1 cellular context compared by ENCODE assay signal in the genomic region with DNA sequence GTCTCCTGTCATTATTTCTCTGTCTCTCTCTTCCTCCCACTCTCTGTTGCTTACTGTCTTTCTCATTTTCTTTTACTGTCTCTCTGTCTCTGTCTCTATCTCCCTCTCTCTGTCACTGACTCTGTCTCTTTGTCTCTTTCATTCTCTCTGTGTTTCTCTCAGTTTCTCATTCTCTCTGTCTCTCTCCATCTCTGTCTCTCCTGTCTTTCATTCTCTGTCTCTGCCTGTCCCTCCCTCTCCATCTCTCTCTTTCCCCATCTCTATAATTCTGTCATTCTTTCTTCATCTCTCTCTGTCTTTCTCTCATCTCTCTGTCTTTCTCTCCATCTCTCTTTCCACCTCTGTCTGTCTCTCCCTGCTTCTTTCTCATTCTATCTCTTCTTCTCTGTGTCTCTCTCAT.
TF ChIP-seq lines count a peak whose summit lies in the region.

No MANE protein-coding gene starts in this region.

TF ChIP-seq in K562, 482 proteins besides CTCF, POLR2A, EP300 and RAD21 (continues in another document):
- TF ChIP-seq TOE1 (IDR thresholded peaks at IDR 0.05; ENCODE audit: borderline replicate concordance) (0 out of 2 replicates have a peak, but pooled peaks have one; percentile 48), TOE1 (CRISPR knock-in tag; IDR thresholded peaks at IDR 0.05; ENCODE audit: borderline replicate concordance, low read depth) (no peak), NRF1 (conservative IDR thresholded peaks at IDR 0.05 in 1 of 2, IDR thresholded peaks at IDR 0.05 in 1 of 2) (no peak), SMARCE1 (IDR thresholded peaks at IDR 0.05) (0 out of 2 replicates have a peak, but pooled peaks have one; percentile 14), CHD4 (IDR thresholded peaks at IDR 0.05; ENCODE audit: insufficient read depth, insufficient replicate concordance, low read depth, low read length, poor library complexity, severe bottlenecking) (no peak), ZNF707 (CRISPR knock-in tag; conservative IDR thresholded peaks at IDR 0.05) (no peak), POLR2B (IDR thresholded peaks at IDR 0.05; ENCODE audit: low read depth, partially characterized antibody) (no peak), ARID2 (IDR thresholded peaks at IDR 0.05) (peak; percentile 57; the same call in 1 of the 2 replicates), EHMT2 (IDR thresholded peaks at IDR 0.05) (peak; percentile 67; the same call in 1 of the 2 replicates), LARP7 (IDR thresholded peaks at IDR 0.05) (peak; percentile 80), ZSCAN29 (IDR thresholded peaks at IDR 0.05) (no peak), ZNF408 (CRISPR knock-in tag; IDR thresholded peaks at IDR 0.05; ENCODE audit: low read depth) (no peak), TCF7 (IDR thresholded peaks at IDR 0.05; ENCODE audit: borderline replicate concordance) (no peak), ZBTB1 (CRISPR knock-in tag; IDR thresholded peaks at IDR 0.05; ENCODE audit: borderline replicate concordance, low read depth) (no peak), ZNF766 (CRISPR knock-in tag; conservative IDR thresholded peaks at IDR 0.05) (no peak), MCM7 (IDR thresholded peaks at IDR 0.05) (peak; percentile 76 to 89; a peak in 2 of 4 replicates), ZNF23 (CRISPR knock-in tag; IDR thresholded peaks at IDR 0.05) (no peak), MYBL2 (IDR thresholded peaks at IDR 0.05; ENCODE audit: low read depth) (0 out of 2 replicates have a peak, but pooled peaks have one; percentile 31), MYBL2 (CRISPR knock-in tag; IDR thresholded peaks at IDR 0.05; ENCODE audit: borderline replicate concordance) (no peak), HDAC1 (IDR thresholded peaks at IDR 0.05) (peak; percentile 47 to 58; a peak in 3 of 4 replicates), NEUROD1 (IDR thresholded peaks at IDR 0.05; ENCODE audit: borderline replicate concordance, low read depth, low read length, partially characterized antibody) (no peak), ZNF76 (CRISPR knock-in tag; IDR thresholded peaks at IDR 0.05; ENCODE audit: borderline replicate concordance) (no peak), ATF1 (CRISPR knock-in tag; IDR thresholded peaks at IDR 0.05) (no peak), ATF1 (tag; IDR thresholded peaks at IDR 0.05) (no peak), ARHGAP35 (IDR thresholded peaks at IDR 0.05; ENCODE audit: partially characterized antibody) (peak; percentile 59), CC2D1A (IDR thresholded peaks at IDR 0.05) (no peak), ELF1 (tag; IDR thresholded peaks at IDR 0.05) (no peak), BCOR (IDR thresholded peaks at IDR 0.05) (peak; percentile 48; the same call in 1 of the 2 replicates), HLTF (IDR thresholded peaks at IDR 0.05) (peak; percentile 76), ZNF24 (IDR thresholded peaks at IDR 0.05) (no peak), KDM1A (IDR thresholded peaks at IDR 0.05) (0 out of 4 replicates have a peak, but pooled peaks of 1 of the 2 experiments have one; percentile 23)
- TF ChIP-seq, protein P1, sequence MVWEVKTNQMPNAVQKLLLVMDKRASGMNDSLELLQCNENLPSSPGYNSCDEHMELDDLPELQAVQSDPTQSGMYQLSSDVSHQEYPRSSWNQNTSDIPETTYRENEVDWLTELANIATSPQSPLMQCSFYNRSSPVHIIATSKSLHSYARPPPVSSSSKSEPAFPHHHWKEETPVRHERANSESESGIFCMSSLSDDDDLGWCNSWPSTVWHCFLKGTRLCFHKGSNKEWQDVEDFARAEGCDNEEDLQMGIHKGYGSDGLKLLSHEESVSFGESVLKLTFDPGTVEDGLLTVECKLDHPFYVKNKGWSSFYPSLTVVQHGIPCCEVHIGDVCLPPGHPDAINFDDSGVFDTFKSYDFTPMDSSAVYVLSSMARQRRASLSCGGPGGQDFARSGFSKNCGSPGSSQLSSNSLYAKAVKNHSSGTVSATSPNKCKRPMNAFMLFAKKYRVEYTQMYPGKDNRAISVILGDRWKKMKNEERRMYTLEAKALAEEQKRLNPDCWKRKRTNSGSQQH (CRISPR knock-in tag; IDR thresholded peaks at IDR 0.05), result peak; percentile 92
- TF ChIP-seq, protein P2, sequence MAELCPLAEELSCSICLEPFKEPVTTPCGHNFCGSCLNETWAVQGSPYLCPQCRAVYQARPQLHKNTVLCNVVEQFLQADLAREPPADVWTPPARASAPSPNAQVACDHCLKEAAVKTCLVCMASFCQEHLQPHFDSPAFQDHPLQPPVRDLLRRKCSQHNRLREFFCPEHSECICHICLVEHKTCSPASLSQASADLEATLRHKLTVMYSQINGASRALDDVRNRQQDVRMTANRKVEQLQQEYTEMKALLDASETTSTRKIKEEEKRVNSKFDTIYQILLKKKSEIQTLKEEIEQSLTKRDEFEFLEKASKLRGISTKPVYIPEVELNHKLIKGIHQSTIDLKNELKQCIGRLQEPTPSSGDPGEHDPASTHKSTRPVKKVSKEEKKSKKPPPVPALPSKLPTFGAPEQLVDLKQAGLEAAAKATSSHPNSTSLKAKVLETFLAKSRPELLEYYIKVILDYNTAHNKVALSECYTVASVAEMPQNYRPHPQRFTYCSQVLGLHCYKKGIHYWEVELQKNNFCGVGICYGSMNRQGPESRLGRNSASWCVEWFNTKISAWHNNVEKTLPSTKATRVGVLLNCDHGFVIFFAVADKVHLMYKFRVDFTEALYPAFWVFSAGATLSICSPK (IDR thresholded peaks at IDR 0.05; ENCODE audit: borderline replicate concordance), result peak; percentile 84; the same call in 1 of the 2 replicates
- TF ChIP-seq, protein P3, sequence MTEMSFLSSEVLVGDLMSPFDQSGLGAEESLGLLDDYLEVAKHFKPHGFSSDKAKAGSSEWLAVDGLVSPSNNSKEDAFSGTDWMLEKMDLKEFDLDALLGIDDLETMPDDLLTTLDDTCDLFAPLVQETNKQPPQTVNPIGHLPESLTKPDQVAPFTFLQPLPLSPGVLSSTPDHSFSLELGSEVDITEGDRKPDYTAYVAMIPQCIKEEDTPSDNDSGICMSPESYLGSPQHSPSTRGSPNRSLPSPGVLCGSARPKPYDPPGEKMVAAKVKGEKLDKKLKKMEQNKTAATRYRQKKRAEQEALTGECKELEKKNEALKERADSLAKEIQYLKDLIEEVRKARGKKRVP (CRISPR knock-in tag; IDR thresholded peaks at IDR 0.05), result no peak
- TF ChIP-seq, protein P4, sequence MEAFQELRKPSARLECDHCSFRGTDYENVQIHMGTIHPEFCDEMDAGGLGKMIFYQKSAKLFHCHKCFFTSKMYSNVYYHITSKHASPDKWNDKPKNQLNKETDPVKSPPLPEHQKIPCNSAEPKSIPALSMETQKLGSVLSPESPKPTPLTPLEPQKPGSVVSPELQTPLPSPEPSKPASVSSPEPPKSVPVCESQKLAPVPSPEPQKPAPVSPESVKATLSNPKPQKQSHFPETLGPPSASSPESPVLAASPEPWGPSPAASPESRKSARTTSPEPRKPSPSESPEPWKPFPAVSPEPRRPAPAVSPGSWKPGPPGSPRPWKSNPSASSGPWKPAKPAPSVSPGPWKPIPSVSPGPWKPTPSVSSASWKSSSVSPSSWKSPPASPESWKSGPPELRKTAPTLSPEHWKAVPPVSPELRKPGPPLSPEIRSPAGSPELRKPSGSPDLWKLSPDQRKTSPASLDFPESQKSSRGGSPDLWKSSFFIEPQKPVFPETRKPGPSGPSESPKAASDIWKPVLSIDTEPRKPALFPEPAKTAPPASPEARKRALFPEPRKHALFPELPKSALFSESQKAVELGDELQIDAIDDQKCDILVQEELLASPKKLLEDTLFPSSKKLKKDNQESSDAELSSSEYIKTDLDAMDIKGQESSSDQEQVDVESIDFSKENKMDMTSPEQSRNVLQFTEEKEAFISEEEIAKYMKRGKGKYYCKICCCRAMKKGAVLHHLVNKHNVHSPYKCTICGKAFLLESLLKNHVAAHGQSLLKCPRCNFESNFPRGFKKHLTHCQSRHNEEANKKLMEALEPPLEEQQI (IDR thresholded peaks at IDR 0.05), result no peak
- TF ChIP-seq, protein P5, sequence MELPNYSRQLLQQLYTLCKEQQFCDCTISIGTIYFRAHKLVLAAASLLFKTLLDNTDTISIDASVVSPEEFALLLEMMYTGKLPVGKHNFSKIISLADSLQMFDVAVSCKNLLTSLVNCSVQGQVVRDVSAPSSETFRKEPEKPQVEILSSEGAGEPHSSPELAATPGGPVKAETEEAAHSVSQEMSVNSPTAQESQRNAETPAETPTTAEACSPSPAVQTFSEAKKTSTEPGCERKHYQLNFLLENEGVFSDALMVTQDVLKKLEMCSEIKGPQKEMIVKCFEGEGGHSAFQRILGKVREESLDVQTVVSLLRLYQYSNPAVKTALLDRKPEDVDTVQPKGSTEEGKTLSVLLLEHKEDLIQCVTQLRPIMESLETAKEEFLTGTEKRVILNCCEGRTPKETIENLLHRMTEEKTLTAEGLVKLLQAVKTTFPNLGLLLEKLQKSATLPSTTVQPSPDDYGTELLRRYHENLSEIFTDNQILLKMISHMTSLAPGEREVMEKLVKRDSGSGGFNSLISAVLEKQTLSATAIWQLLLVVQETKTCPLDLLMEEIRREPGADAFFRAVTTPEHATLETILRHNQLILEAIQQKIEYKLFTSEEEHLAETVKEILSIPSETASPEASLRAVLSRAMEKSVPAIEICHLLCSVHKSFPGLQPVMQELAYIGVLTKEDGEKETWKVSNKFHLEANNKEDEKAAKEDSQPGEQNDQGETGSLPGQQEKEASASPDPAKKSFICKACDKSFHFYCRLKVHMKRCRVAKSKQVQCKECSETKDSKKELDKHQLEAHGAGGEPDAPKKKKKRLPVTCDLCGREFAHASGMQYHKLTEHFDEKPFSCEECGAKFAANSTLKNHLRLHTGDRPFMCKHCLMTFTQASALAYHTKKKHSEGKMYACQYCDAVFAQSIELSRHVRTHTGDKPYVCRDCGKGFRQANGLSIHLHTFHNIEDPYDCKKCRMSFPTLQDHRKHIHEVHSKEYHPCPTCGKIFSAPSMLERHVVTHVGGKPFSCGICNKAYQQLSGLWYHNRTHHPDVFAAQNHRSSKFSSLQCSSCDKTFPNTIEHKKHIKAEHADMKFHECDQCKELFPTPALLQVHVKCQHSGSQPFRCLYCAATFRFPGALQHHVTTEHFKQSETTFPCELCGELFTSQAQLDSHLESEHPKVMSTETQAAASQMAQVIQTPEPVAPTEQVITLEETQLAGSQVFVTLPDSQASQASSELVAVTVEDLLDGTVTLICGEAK (IDR thresholded peaks at IDR 0.05), result 0 out of 2 replicates have a peak, but pooled peaks have one; percentile 17
- TF ChIP-seq, protein P5 (CRISPR knock-in tag; IDR thresholded peaks at IDR 0.05), result no peak
- TF ChIP-seq, protein P6, sequence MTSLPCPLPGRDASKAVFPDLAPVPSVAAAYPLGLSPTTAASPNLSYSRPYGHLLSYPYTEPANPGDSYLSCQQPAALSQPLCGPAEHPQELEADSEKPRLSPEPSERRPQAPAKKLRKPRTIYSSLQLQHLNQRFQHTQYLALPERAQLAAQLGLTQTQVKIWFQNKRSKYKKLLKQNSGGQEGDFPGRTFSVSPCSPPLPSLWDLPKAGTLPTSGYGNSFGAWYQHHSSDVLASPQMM (CRISPR knock-in tag; IDR thresholded peaks at IDR 0.05), result no peak
- TF ChIP-seq, protein P7, sequence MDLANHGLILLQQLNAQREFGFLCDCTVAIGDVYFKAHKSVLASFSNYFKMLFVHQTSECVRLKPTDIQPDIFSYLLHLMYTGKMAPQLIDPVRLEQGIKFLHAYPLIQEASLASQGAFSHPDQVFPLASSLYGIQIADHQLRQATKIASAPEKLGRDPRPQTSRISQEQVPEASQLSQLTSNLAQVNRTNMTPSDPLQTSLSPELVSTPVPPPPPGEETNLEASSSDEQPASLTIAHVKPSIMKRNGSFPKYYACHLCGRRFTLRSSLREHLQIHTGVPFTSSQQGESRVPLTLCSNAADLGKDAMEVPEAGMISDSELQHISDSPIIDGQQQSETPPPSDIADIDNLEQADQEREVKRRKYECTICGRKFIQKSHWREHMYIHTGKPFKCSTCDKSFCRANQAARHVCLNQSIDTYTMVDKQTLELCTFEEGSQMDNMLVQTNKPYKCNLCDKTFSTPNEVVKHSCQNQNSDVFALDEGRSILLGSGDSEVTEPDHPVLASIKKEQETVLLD (IDR thresholded peaks at IDR 0.05), result peak; percentile 75
- TF ChIP-seq, protein P8, sequence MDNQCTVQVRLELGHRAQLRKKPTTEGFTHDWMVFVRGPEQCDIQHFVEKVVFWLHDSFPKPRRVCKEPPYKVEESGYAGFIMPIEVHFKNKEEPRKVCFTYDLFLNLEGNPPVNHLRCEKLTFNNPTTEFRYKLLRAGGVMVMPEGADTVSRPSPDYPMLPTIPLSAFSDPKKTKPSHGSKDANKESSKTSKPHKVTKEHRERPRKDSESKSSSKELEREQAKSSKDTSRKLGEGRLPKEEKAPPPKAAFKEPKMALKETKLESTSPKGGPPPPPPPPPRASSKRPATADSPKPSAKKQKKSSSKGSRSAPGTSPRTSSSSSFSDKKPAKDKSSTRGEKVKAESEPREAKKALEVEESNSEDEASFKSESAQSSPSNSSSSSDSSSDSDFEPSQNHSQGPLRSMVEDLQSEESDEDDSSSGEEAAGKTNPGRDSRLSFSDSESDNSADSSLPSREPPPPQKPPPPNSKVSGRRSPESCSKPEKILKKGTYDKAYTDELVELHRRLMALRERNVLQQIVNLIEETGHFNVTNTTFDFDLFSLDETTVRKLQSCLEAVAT (IDR thresholded peaks at IDR 0.05), result peak; percentile 55 to 74; a peak in 2 of 4 replicates
